ENCODE assay signal across 1 cellular context in genomic region chr11:10930961-10931760, GRCh38.
TF ChIP-seq lines count a peak whose summit lies in the region.

No MANE protein-coding gene starts in this region.

TF ChIP-seq in GM12878, 131 proteins besides CTCF, POLR2A, EP300 and RAD21 (continued from another document):
- TF ChIP-seq ZBTB11 (CRISPR knock-in tag; IDR thresholded peaks at IDR 0.05), result no peak
TF ChIP-seq in GM12878: peak in this region for 4.
